Comparison of ENCODE assay signal across 8 cellular contexts in genomic region chr12:53625946-53626701, GRCh38. TPM values are rescaled to one million over a fixed set of nuclear protein-coding genes. Genes with fewer than 3 reads are reported as not detected.
DNase-seq lines count a peak whose midpoint lies in the region; FAIRE-seq and TF ChIP-seq lines count a peak whose summit lies in the region.

Gene ATF7, minus strand, starts transcription at chr12:53626382. Its CDS starts 25,382 bp downstream, at chr12:53601000.

- peak within 1 kb of the TSS; percentile 93 for H3K18ac ChIP-seq in neuronal stem cell (ENCODE audit: low read length)

- peaks cover 44% of the 10 kb centered on the region for H3K4me1 Mint-ChIP-seq in activated naive CD4-positive, alpha-beta T cell treated with anti-CD3 and anti-CD28 coated beads for 36 hours (ENCODE audit: low read depth)

- peak within 1 kb of the TSS; percentile 97 for H3K4me3 Mint-ChIP-seq in activated naive CD4-positive, alpha-beta T cell treated with anti-CD3 and anti-CD28 coated beads for 36 hours

- TF ChIP-seq CTCF in HFF-Myc (IDR thresholded peaks at IDR 0.05; ENCODE audit: low read depth, low read length, missing control alignments) (no peak), subcutaneous adipose tissue (IDR thresholded peaks at IDR 0.05; ENCODE audit: low read depth) (no peak)

- peak within 1 kb of the TSS; percentile 44 for H2BK120ac ChIP-seq in neuronal stem cell (ENCODE audit: low read depth, low read length)

- no peak within 1 kb of the TSS for H4K91ac ChIP-seq in neuronal stem cell (ENCODE audit: low read depth, low read length, poor library complexity)

- CTCF ChIA-PET in activated naive CD4-positive, alpha-beta T cell treated with anti-CD3 and anti-CD28 coated beads for 36 hours (lab: Charles Lee): interaction anchor here (0.8 to 3.0 kb wide), 2 partner anchors 50 to 83 kb away, joined by 4 to 12 read pairs; partner anchors contain the start of gene ATP5MC2

- no peak within 1 kb of the TSS for H2BK5ac ChIP-seq in neuronal stem cell (ENCODE audit: low read length)

- peaks cover 0 to 5% of the 10 kb centered on the region in 2 donors for H3K36me3 ChIP-seq in neuronal stem cell (replicated peaks in 1 of 2; ENCODE audit: control insufficient read depth in 2 of 2, insufficient read depth in 2 of 2, low read length in 2 of 2)

- peak within 1 kb of the TSS; percentile 56 for H3K4me3 ChIP-seq in HFF-Myc (replicated peaks; ENCODE audit: low read depth, low read length)
- peak within 1 kb of the TSS; percentile 65 to 83 for H3K4me3 ChIP-seq in neuronal stem cell (ENCODE audit: low read length in 2 of 2)

- peak within 1 kb of the TSS; percentile 68 for H3K23ac ChIP-seq in neuronal stem cell (ENCODE audit: low read depth, low read length, poor library complexity)

- peak within 1 kb of the TSS; percentile 59 for H3K14ac ChIP-seq in neuronal stem cell (ENCODE audit: low read length)

- no peaks in the 10 kb centered on the region for H3K9me3 ChIP-seq in neuronal stem cell (replicated peaks in 1 of 2; ENCODE audit: control insufficient read depth in 2 of 2, insufficient read depth in 1 of 2, low read depth in 1 of 2, low read length in 2 of 2)

- no peaks in the 10 kb centered on the region for H3K9me3 Mint-ChIP-seq in activated naive CD4-positive, alpha-beta T cell treated with anti-CD3 and anti-CD28 coated beads for 36 hours

- H3K4me2 ChIP-seq in neuronal stem cell (ENCODE audit: insufficient read depth, low read length, poor library complexity, severe bottlenecking): peak within 1 kb of the TSS; percentile 58

- peak within 1 kb of the TSS; percentile 76 for H3K27ac ChIP-seq in neuronal stem cell (replicated peaks; ENCODE audit: low read length)

- no peak for FAIRE-seq in frontal cortex (lab: Jason Lieb, UNC)

- H2AFZ ChIP-seq in neuronal stem cell (ENCODE audit: low read length): peak within 1 kb of the TSS; percentile 93

- H2BK15ac ChIP-seq in neuronal stem cell (ENCODE audit: low read length): no peak within 1 kb of the TSS

- no peak within 1 kb of the TSS for H3K4ac ChIP-seq in neuronal stem cell (ENCODE audit: low read length)

- no peak within 1 kb of the TSS for H2BK12ac ChIP-seq in neuronal stem cell (ENCODE audit: low read length)

- no peak within 1 kb of the TSS for H2AK5ac ChIP-seq in neuronal stem cell (ENCODE audit: low read depth, low read length)

- WGBS in neuronal stem cell (ENCODE audit: extremely low coverage in 2 of 2, insufficient read length in 2 of 2, insufficient replicate concordance in 1 of 2), 2 donors: no CpG with 5 or more reads among the region's 48 CpGs

- peak within 1 kb of the TSS; percentile 96 for H3K27ac Mint-ChIP-seq in activated naive CD4-positive, alpha-beta T cell treated with anti-CD3 and anti-CD28 coated beads for 36 hours

- intact Hi-C loops in activated naive CD4-positive, alpha-beta T cell treated with anti-CD3 and anti-CD28 coated beads for 36 hours (cut with micrococcal nuclease): loop anchor here (1.0 to 2.0 kb wide), 8 partner anchors 13 to 619 kb away; partner anchors contain the start of genes ATP5MC2, CALCOCO1, EIF4B and PRR13

- no peaks in the 10 kb centered on the region for H3K27me3 ChIP-seq in neuronal stem cell (ENCODE audit: control insufficient read depth in 3 of 3, insufficient read depth in 3 of 3, low read depth in 1 of 3, low read length in 3 of 3)

- peaks cover 4% of the 10 kb centered on the region for H3K36me3 Mint-ChIP-seq in activated naive CD4-positive, alpha-beta T cell treated with anti-CD3 and anti-CD28 coated beads for 36 hours (ENCODE audit: low read depth)

- H3K79me1 ChIP-seq in neuronal stem cell (ENCODE audit: low read depth, low read length): no peaks in the 10 kb centered on the region

- H3K4me1 ChIP-seq in neuronal stem cell (ENCODE audit: control insufficient read depth in 2 of 2, insufficient read depth in 1 of 2, low read depth in 1 of 2, low read length in 2 of 2): peaks cover 6 to 13% of the 10 kb centered on the region in 2 donors

- H3K9ac ChIP-seq in neuronal stem cell (ENCODE audit: low read depth, low read length, poor library complexity): peak within 1 kb of the TSS; percentile 97

- H3K27me3 Mint-ChIP-seq in activated naive CD4-positive, alpha-beta T cell treated with anti-CD3 and anti-CD28 coated beads for 36 hours (ENCODE audit: low read depth): no peaks in the 10 kb centered on the region

- DNase-seq in GM03348 (ENCODE audit: low spot score) (peak; percentile 98), HFF-Myc (ENCODE audit: extremely low read depth, low read depth) (peak; percentile 95), NAMALWA (ENCODE audit: low spot score) (peak; percentile 97), SK-N-DZ (ENCODE audit: low spot score) (peak; percentile 98), frontal cortex (ENCODE audit: low spot score in 2 of 2) (peak; percentile 80 to 90), neuronal stem cell (ENCODE audit: low spot score) (peak; percentile 98)
- DNase-seq in activated naive CD4-positive, alpha-beta T cell treated with anti-CD3 and anti-CD28 coated beads for 36 hours: peak; percentile 99

- H4K8ac ChIP-seq in neuronal stem cell (ENCODE audit: low read depth, low read length): no peak within 1 kb of the TSS

RNA-seq across cellular contexts. Expression of gene ATF7, which starts in this region (rescaled TPM):
- 6.7 and 8.9 TPM in 2 replicates for polyA plus RNA-seq in SK-N-DZ (2014; cell fraction: cytosol; rRNA removed)
- polyA plus RNA-seq in SK-N-DZ (2014; cell fraction: nucleus; rRNA removed): 10.4 and 11.9 TPM in 2 replicates
- 10 to 100 TPM; 19.7 to 19.8 TPM for total RNA-seq in activated naive CD4-positive, alpha-beta T cell treated with anti-CD3 and anti-CD28 coated beads for 36 hours
- 4.1 TPM for total RNA-seq in frontal cortex
- polyA plus RNA-seq in neuronal stem cell (2013, experiment 1 of 2): 17.4 TPM
- polyA plus RNA-seq in neuronal stem cell (2013, experiment 2 of 2): 17.3 TPM
- total RNA-seq in subcutaneous adipose tissue: 10 to 100 TPM; 32.0 to 49.7 (median 43.7) TPM

Comparison
In these comparisons a context has a peak if more than half of its experiments do, and no peak if none do; other contexts are left out.
1. Peak in every context shown above with its lines: DNase-seq, H3K4me3 ChIP-seq and H3K27ac ChIP-seq.